In the genomic region with DNA sequence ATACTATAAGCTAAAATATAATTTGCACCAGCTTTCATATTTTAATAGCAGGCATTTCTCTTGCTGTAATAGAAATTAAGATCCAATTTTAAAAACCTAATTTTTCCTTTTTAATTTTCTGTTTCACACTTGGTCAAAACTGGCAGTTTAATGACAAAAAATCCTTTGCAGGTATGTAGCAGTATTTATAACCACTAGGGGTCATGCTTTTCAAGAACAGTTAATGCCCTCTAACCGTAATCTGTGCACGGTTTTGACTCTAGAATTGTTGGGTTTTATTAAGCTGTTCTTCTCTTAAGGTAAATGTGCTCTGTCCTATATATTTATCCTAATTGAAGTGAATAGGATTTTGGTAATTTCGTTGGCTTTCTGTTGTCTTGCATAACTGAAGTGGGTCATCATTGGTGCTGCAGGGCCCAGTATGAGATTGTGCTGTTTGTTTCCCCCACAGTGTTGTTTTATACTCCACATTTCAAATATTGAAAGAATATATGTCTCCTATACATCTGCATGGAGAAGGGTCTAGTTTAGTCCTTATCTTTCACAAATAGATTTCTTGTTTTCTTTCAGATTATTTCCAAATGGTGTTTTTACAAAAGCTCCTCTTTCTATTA, we compare ENCODE assay signal across 8 cellular contexts.
DNase-seq lines count a peak whose midpoint lies in the region; ATAC-seq, FAIRE-seq and TF ChIP-seq lines count a peak whose summit lies in the region.

No MANE protein-coding gene starts in this region.

- H3K27ac ChIP-seq in K562 (ENCODE audit: extremely low read depth, low read depth, low read length) = no peak overlapping the region
- H3K27ac ChIP-seq in kidney (ENCODE audit: low read depth in 2 of 2, low read length in 2 of 2) = no peak overlapping the region
- no peak overlapping the region for H3K27ac ChIP-seq in upper lobe of left lung

- H3K4me3 ChIP-seq in K562 (no peak overlapping the region), kidney (ENCODE audit: low read length in 2 of 2) (no peak overlapping the region), upper lobe of left lung (no peak overlapping the region)

- no peaks in the 10 kb centered on the region for H4K20me1 ChIP-seq in K562 (replicated peaks; ENCODE audit: control insufficient read depth, insufficient read depth, low read length)

- in situ Hi-C loops in K562 (cut with MboI) = loop anchor here (10.0 kb wide), 1 partner anchor 167 kb away; no protein-coding TSS in a partner anchor

- H3K27ac Mint-ChIP-seq in activated CD4-positive, alpha-beta T cell treated with anti-CD3 and anti-CD28 coated beads for 36 hours = no peak overlapping the region

- intact Hi-C loops in K562 (cut with micrococcal nuclease) = no loop called here
- intact Hi-C loops in kidney (cut with DNase I) = no loop called here
- intact Hi-C loops in activated CD4-positive, alpha-beta T cell treated with anti-CD3 and anti-CD28 coated beads for 36 hours (cut with DNase I, micrococcal nuclease) = no loop called here

- no peaks in the 10 kb centered on the region for H3K9me3 Mint-ChIP-seq in activated CD4-positive, alpha-beta T cell treated with anti-CD3 and anti-CD28 coated beads for 36 hours (ENCODE audit: low read depth)

- H3K4me1 ChIP-seq in K562 (replicated peaks in 1 of 2; ENCODE audit: control insufficient read depth in 2 of 2, insufficient read depth in 2 of 2, low read length in 2 of 2) (peaks cover 0 to 5% of the 10 kb centered on the region in 2 experiments; a peak in 1 of 5 replicates), kidney (ENCODE audit: control insufficient read depth in 1 of 2, insufficient read depth in 1 of 2, low read depth in 1 of 2, low read length in 2 of 2) (no peaks in the 10 kb centered on the region), upper lobe of left lung (peaks cover 0 to 3% (median 0%) of the 10 kb centered on the region in 4 donors)

- no peaks in the 10 kb centered on the region for H3K27me3 ChIP-seq in K562 (ENCODE audit: control insufficient read depth in 2 of 2, insufficient read depth in 2 of 2, low read length in 2 of 2)
- H3K27me3 ChIP-seq in upper lobe of left lung = no peaks in the 10 kb centered on the region

- no peak overlapping the region for H3K4me3 Mint-ChIP-seq in activated CD4-positive, alpha-beta T cell treated with anti-CD3 and anti-CD28 coated beads for 36 hours

- DNase-seq in NCI-H2081 (lab: John Stamatoyannopoulos, UW) (peak; percentile 1 to 12), NCI-H2081 treated with DMSO at 0.1 percent for 48 hours (lab: John Stamatoyannopoulos, UW) (no peak), MV-4-11 (lab: John Stamatoyannopoulos, UW) (peak; percentile 15), K562 (ENCODE audit: extremely low read depth in 1 of 4, low spot score in 3 of 4) (peak; percentile 26 to 44 (median 39)), kidney (no peak), upper lobe of left lung (no peak)
- DNase-seq in activated CD4-positive, alpha-beta T cell treated with anti-CD3 and anti-CD28 coated beads for 36 hours = no peak

- TF ChIP-seq EP300 in K562 (IDR thresholded peaks at IDR 0.05; ENCODE audit: low read length) (no peak), upper lobe of left lung (IDR thresholded peaks at IDR 0.05) (no peak)

- peak; percentile 81 for ATAC-seq in K562
- ATAC-seq in upper lobe of left lung (ENCODE audit: low FRiP score in 2 of 2) = peak in 1 of 2 donors; percentile 71
- ATAC-seq in activated CD4-positive, alpha-beta T cell treated with anti-CD3 and anti-CD28 coated beads for 36 hours = no peak
- no peak for ATAC-seq in HG03565 (IDR thresholded peaks at IDR 0.05; ENCODE audit: unreplicated experiment)

- H3K4me1 Mint-ChIP-seq in activated CD4-positive, alpha-beta T cell treated with anti-CD3 and anti-CD28 coated beads for 36 hours = no peaks in the 10 kb centered on the region

- TF ChIP-seq POLR2A in K562 (conservative IDR thresholded peaks at IDR 0.05) = no peak
- no peak for TF ChIP-seq POLR2A in upper lobe of left lung (IDR thresholded peaks at IDR 0.05)

- H3K79me2 ChIP-seq in K562 (ENCODE audit: control insufficient read depth, insufficient read depth, low read length) = no peaks in the 10 kb centered on the region

- no peak overlapping the region for H3K4me2 ChIP-seq in K562 (ENCODE audit: insufficient read depth, low read length)

- H2AFZ ChIP-seq in K562 (ENCODE audit: low read depth, low read length) = no peak overlapping the region

- no peaks in the 10 kb centered on the region for H3K27me3 Mint-ChIP-seq in activated CD4-positive, alpha-beta T cell treated with anti-CD3 and anti-CD28 coated beads for 36 hours

- no TSS peak for BruUV-seq in K562 (replicated peaks; lab: Mats Ljungman, UMichigan)

- H3K36me3 ChIP-seq in K562 (ENCODE audit: control insufficient read depth, insufficient read depth, low read length) (no peaks in the 10 kb centered on the region), kidney (ENCODE audit: control insufficient read depth in 1 of 2, insufficient read depth in 2 of 2, low read length in 2 of 2) (no peaks in the 10 kb centered on the region), upper lobe of left lung (peaks cover 0 to 17% (median 2%) of the 10 kb centered on the region in 4 donors)

- 10% methylated on average over 3 of the region's 3 CpGs for WGBS in K562 (ENCODE audit: insufficient coverage, low coverage, missing lambda C conversion rate)
- WGBS in upper lobe of left lung, 2 donors = 7 to 14% methylated on average over 3 of the region's 3 CpGs

- H3K9me1 ChIP-seq in K562 (ENCODE audit: control insufficient read depth, insufficient read depth, low read length) = no peaks in the 10 kb centered on the region

- H3K9me3 ChIP-seq in K562 (replicated peaks; ENCODE audit: control insufficient read depth, insufficient read depth, low read depth, low read length) = no peaks in the 10 kb centered on the region
- no peaks in the 10 kb centered on the region for H3K9me3 ChIP-seq in kidney (ENCODE audit: control insufficient read depth in 1 of 2, low read length in 2 of 2)
- H3K9me3 ChIP-seq in upper lobe of left lung = no peaks in the 10 kb centered on the region

- peaks cover 14% of the 10 kb centered on the region for H3K36me3 Mint-ChIP-seq in activated CD4-positive, alpha-beta T cell treated with anti-CD3 and anti-CD28 coated beads for 36 hours (ENCODE audit: low read depth)

- POLR2A ChIA-PET in K562 (lab: Yijun Ruan, JAX) = no interaction called here
- POLR2A ChIA-PET in activated CD4-positive, alpha-beta T cell treated with anti-CD3 and anti-CD28 coated beads for 36 hours (lab: Charles Lee) = no interaction called here

- CTCF ChIA-PET in K562 (lab: Yijun Ruan, JAX; ENCODE audit: low intra/inter-chr PET ratio) = interaction anchor here (0.6 to 1.0 kb wide), 4 partner anchors 147 to 665 kb away, joined by 3 to 5 read pairs (median 3); no protein-coding TSS in a partner anchor
- CTCF ChIA-PET in activated CD4-positive, alpha-beta T cell treated with anti-CD3 and anti-CD28 coated beads for 36 hours (lab: Charles Lee) = interaction anchor here (0.6 to 2.8 kb wide), 7 partner anchors 8 to 984 kb away, joined by 3 to 9 read pairs (median 3); no protein-coding TSS in a partner anchor

- FAIRE-seq in K562 (lab: Jason Lieb, UNC) (no peak), kidney (lab: Jason Lieb, UNC) (no peak)

- TF ChIP-seq RAD21 in K562 (CRISPR knock-in tag; conservative IDR thresholded peaks at IDR 0.05 in 1 of 2, IDR thresholded peaks at IDR 0.05 in 1 of 2) = peak; percentile 73 to 84

- TF ChIP-seq CTCF in K562 (IDR thresholded peaks at IDR 0.05 in 2 of 3, conservative IDR thresholded peaks at IDR 0.05 in 1 of 3; ENCODE audit: insufficient read depth in 2 of 3, low read depth in 1 of 3, low read length in 3 of 3) (peak; percentile 60 to 80 (median 65)), kidney (IDR thresholded peaks at IDR 0.05; ENCODE audit: borderline replicate concordance, extremely low read depth, insufficient read depth) (peak; percentile 64), upper lobe of left lung (IDR thresholded peaks at IDR 0.05) (peak; percentile 53 to 73 (median 66))

- H3K9ac ChIP-seq in K562 (ENCODE audit: insufficient read depth in 1 of 2, low read depth in 2 of 2, low read length in 2 of 2) (no peak overlapping the region), kidney (ENCODE audit: low read length in 2 of 2) (no peak overlapping the region)

Comparison
In these comparisons a context has a peak if more than half of its experiments do, and no peak if none do; other contexts are left out.
1. DNase-seq: peak in NCI-H2081 (2 of 2), MV-4-11 (single experiment) and K562 (4 of 4); none in NCI-H2081 treated with DMSO at 0.1 percent for 48 hours (single experiment), kidney (single experiment), upper lobe of left lung (0 of 2) and activated CD4-positive, alpha-beta T cell treated with anti-CD3 and anti-CD28 coated beads for 36 hours (single experiment).
2. Peak in every context shown above with its lines, with median percentiles within 50 percentile points of each other: CTCF ChIP-seq.